Comparison of ENCODE assay signal across 8 cellular contexts in genomic region chr12:22624908-22625646, GRCh38. TPM values are rescaled to one million over a fixed set of nuclear protein-coding genes. Genes with fewer than 3 reads are reported as not detected.
DNase-seq lines count a peak whose midpoint lies in the region; ATAC-seq and TF ChIP-seq lines count a peak whose summit lies in the region.

Gene ETNK1 (plus strand): TSS chr12:22625171. CDS start chr12:22625431, 260 bp downstream.

- H3K9me2 ChIP-seq in PC-9 (ENCODE audit: insufficient read depth), result no peaks in the 10 kb centered on the region

- dilution Hi-C loops in IMR-90 (cut with HindIII; ENCODE audit: low sequenced_read_pairs, unreplicated experiment), result no loop called here

- no peaks in the 10 kb centered on the region for H3F3A ChIP-seq in PC-9 (ENCODE audit: insufficient read depth, low read depth)

- H3K4ac ChIP-seq in IMR-90 (ENCODE audit: low read depth, low read length), result peak within 1 kb of the TSS; percentile 88

- H2BK20ac ChIP-seq in IMR-90 (ENCODE audit: low read depth, low read length), result peak within 1 kb of the TSS; percentile 58; the same call in 1 of the 2 replicates

- CTCF ChIA-PET in IMR-90 (lab: Yijun Ruan, JAX) (interaction anchor here (0.8 to 1.2 kb wide), 3 partner anchors 10 to 127 kb away, joined by 3 to 4 read pairs (median 3); no protein-coding TSS in a partner anchor), PC-9 (lab: Charles Lee) (no interaction called here)

- H2AK5ac ChIP-seq in IMR-90 (ENCODE audit: low read depth, low read length), result peak within 1 kb of the TSS; percentile 35

- peak within 1 kb of the TSS; percentile 91 for H3K23ac ChIP-seq in IMR-90 (ENCODE audit: low read depth, low read length)

- in situ Hi-C loops in IMR-90 (cut with MboI; ENCODE audit: low sequenced_read_pairs), result no loop called here

- H4K8ac ChIP-seq in IMR-90 (ENCODE audit: low read depth in 2 of 2, low read length in 2 of 2), result peak within 1 kb of the TSS; percentile 93 to 100

- H2BK15ac ChIP-seq in IMR-90 (ENCODE audit: low read depth, low read length), result peak within 1 kb of the TSS; percentile 76; the same call in 2 of the 3 replicates

- peak within 1 kb of the TSS; percentile 97 for H3K14ac ChIP-seq in IMR-90 (replicated peaks; ENCODE audit: low read depth, low read length)

- WGBS in IMR-90 (ENCODE audit: extremely low coverage in 2 of 2, insufficient read length in 1 of 2), 2 experiments, result 0% methylated on average over 51 of the region's 67 CpGs; no CpG with 5 or more reads in 1 of the 2 experiments
- WGBS in esophagus muscularis mucosa, result 0% methylated on average over 4 of the region's 67 CpGs

- H3K4me1 ChIP-seq in IMR-90 (ENCODE audit: control insufficient read depth, insufficient read depth, low read length) (peaks cover 3% of the 10 kb centered on the region; the same call in 1 of the 2 replicates), PC-9 (replicated peaks; ENCODE audit: insufficient read depth) (peaks cover 38% of the 10 kb centered on the region), esophagus muscularis mucosa (peaks cover 27 to 45% (median 41%) of the 10 kb centered on the region in 4 donors)

- H3K27me3 ChIP-seq in IMR-90 (ENCODE audit: control insufficient read depth, insufficient read depth, low read length) (no peaks in the 10 kb centered on the region), PC-9 (ENCODE audit: insufficient read depth, low read depth) (no peaks in the 10 kb centered on the region), esophagus muscularis mucosa (no peaks in the 10 kb centered on the region)

- no peaks in the 10 kb centered on the region; the same call in 1 of the 2 replicates for H4K20me1 ChIP-seq in IMR-90 (ENCODE audit: insufficient read depth, low read length)
- peaks cover 10% of the 10 kb centered on the region for H4K20me1 ChIP-seq in PC-9 (ENCODE audit: insufficient read depth)

- H3K36me3 ChIP-seq in IMR-90 (ENCODE audit: control insufficient read depth, insufficient read depth, low read length) (no peaks in the 10 kb centered on the region), PC-9 (ENCODE audit: low read depth) (0 out of 2 replicates have a peak, but pooled peaks cover 4% of the 10 kb centered on the region), esophagus muscularis mucosa (no peaks in the 10 kb centered on the region)

- peak within 1 kb of the TSS; percentile 89 for H3K4me2 ChIP-seq in IMR-90 (ENCODE audit: low read depth, low read length)
- H3K4me2 ChIP-seq in PC-9, result peak within 1 kb of the TSS; percentile 94

- peak; percentile 98 for ATAC-seq in GM21528 (IDR thresholded peaks at IDR 0.05; ENCODE audit: low FRiP score, unreplicated experiment)
- ATAC-seq in IMR-90 (ENCODE audit: low read depth), result peak; percentile 99

- peak within 1 kb of the TSS; percentile 94 for H4K91ac ChIP-seq in IMR-90 (ENCODE audit: insufficient read depth, low read depth, low read length)

- H3K9ac ChIP-seq in IMR-90 (ENCODE audit: low read depth, low read length), result peak within 1 kb of the TSS; percentile 91

- TF ChIP-seq RAD21 in IMR-90 (IDR thresholded peaks at IDR 0.05; ENCODE audit: low read length), result no peak

- peak within 1 kb of the TSS; percentile 81 for H2BK5ac ChIP-seq in IMR-90 (ENCODE audit: low read depth, low read length, poor library complexity, severe bottlenecking)

- POLR2A ChIA-PET in IMR-90 (lab: Charles Lee; ENCODE audit: unreplicated experiment) (no interaction called here), PC-9 (lab: Charles Lee; ENCODE audit: unreplicated experiment) (interaction anchor here (0.6 to 0.7 kb wide), 3 partner anchors 15 to 149 kb away, joined by 3 to 4 read pairs (median 4); no protein-coding TSS in a partner anchor)

- H3K79me1 ChIP-seq in IMR-90 (ENCODE audit: low read depth in 1 of 2, low read length in 2 of 2), result peaks cover 3 to 17% of the 10 kb centered on the region in 2 experiments

- no peak for TF ChIP-seq CTCF in IMR-90 (conservative IDR thresholded peaks at IDR 0.05; ENCODE audit: low read depth, low read length)
- TF ChIP-seq CTCF in PC-9 (conservative IDR thresholded peaks at IDR 0.05), result no peak
- no peak for TF ChIP-seq CTCF in esophagus muscularis mucosa (IDR thresholded peaks at IDR 0.05)

- H3K9me1 ChIP-seq in IMR-90 (ENCODE audit: insufficient read depth, low read length), result peaks cover 8% of the 10 kb centered on the region; the same call in 1 of the 2 replicates

- DNase-seq in DMS114 treated with DMSO at 0.1 percent for 48 hours (lab: John Stamatoyannopoulos, UW; ENCODE audit: unreplicated experiment), result peak; percentile 79
- peak; percentile 91 for DNase-seq in IMR-90
- DNase-seq in PC-9, result peak; percentile 81 to 97
- DNase-seq in activated T-cell treated with anti-CD3 and anti-CD28 coated beads, Interleukin-2, amount 50 U/mL, for 48 hours, result peak; percentile 90 to 93
- DNase-seq in esophagus muscularis mucosa (ENCODE audit: extremely low spot score), result peak; percentile 97
- peak; percentile 93 for DNase-seq in myocyte (ENCODE audit: low read depth)
- peak; percentile 78 to 79 for DNase-seq in stimulated activated CD8-positive, alpha-beta memory T cell treated with anti-CD3 and anti-CD28 coated beads, Interleukin-7, amount 100 ng/mL, for 48 hours (ENCODE audit: extremely low read depth in 1 of 2, low read depth in 1 of 2)

- no peaks in the 10 kb centered on the region for H3K9me3 ChIP-seq in IMR-90 (ENCODE audit: control insufficient read depth, insufficient read depth, low read length)
- H3K9me3 ChIP-seq in PC-9 (ENCODE audit: insufficient read depth, low read depth), result no peaks in the 10 kb centered on the region
- H3K9me3 ChIP-seq in esophagus muscularis mucosa, result no peaks in the 10 kb centered on the region

- H3K18ac ChIP-seq in IMR-90 (ENCODE audit: low read depth, low read length), result peak within 1 kb of the TSS; percentile 83

- peak within 1 kb of the TSS; percentile 72 for H2BK120ac ChIP-seq in IMR-90 (ENCODE audit: low read depth, low read length)

- H2AFZ ChIP-seq in IMR-90 (replicated peaks; ENCODE audit: low read length, poor library complexity) (peak within 1 kb of the TSS; percentile 96), PC-9 (peak within 1 kb of the TSS; percentile 95)

- intact Hi-C loops in IMR-90 (cut with micrococcal nuclease), result loop anchor here (2.0 to 5.0 kb wide), 3 partner anchors 96 to 163 kb away; no protein-coding TSS in a partner anchor
- intact Hi-C loops in PC-9 (cut with micrococcal nuclease; ENCODE audit: unreplicated experiment), result loop anchor here (1.0 to 10.0 kb wide), 4 partner anchors 81 to 578 kb away; partner anchors contain the start of genes C2CD5 and CMAS
- intact Hi-C loops in esophagus muscularis mucosa (cut with DNase I), result loop anchor here (2.0 kb wide), 1 partner anchor 82 kb away; no protein-coding TSS in a partner anchor

- H3K4me3 ChIP-seq in IMR-90 (ENCODE audit: insufficient read depth, low read depth, low read length) (peak within 1 kb of the TSS; percentile 74), PC-9 (peak within 1 kb of the TSS; percentile 98), esophagus muscularis mucosa (peak within 1 kb of the TSS; percentile 90 to 97 (median 94))

- H3K56ac ChIP-seq in IMR-90 (ENCODE audit: extremely low read depth, insufficient read depth, low read length), result peak within 1 kb of the TSS; percentile 85

- H2AK9ac ChIP-seq in IMR-90 (replicated peaks; ENCODE audit: low read depth, low read length, poor library complexity), result peak within 1 kb of the TSS; percentile 98

- peak; percentile 95 for TF ChIP-seq POLR2A in IMR-90 (IDR thresholded peaks at IDR 0.05; ENCODE audit: low read depth, low read length)
- TF ChIP-seq POLR2A in esophagus muscularis mucosa (IDR thresholded peaks at IDR 0.05; ENCODE audit: low read depth), result peak; percentile 84

- H4K5ac ChIP-seq in IMR-90 (ENCODE audit: low read depth, low read length), result peak within 1 kb of the TSS; percentile 95

- H3K27ac ChIP-seq in IMR-90 (ENCODE audit: insufficient read depth, low read length) (peak within 1 kb of the TSS; percentile 90), PC-9 (peak within 1 kb of the TSS; percentile 85), esophagus muscularis mucosa (replicated peaks in 1 of 4) (peak within 1 kb of the TSS; percentile 97 to 99 (median 98))

- peaks cover 49% of the 10 kb centered on the region for H3K79me2 ChIP-seq in PC-9 (ENCODE audit: low read depth)

- peak; percentile 8 for TF ChIP-seq EP300 in esophagus muscularis mucosa (IDR thresholded peaks at IDR 0.05)

- BruUV-seq in IMR-90 (replicated peaks; lab: Mats Ljungman, UMichigan) (TSS peak; percentile 67), PC-9 (replicated peaks; lab: Mats Ljungman, UMichigan) (TSS peak; percentile 58)

TF ChIP-seq in IMR-90, 13 proteins besides CTCF, POLR2A, EP300 and RAD21 (continues in another document):
- TF ChIP-seq CEBPB (IDR thresholded peaks at IDR 0.05; ENCODE audit: low read depth, low read length), result peak; percentile 45
- TF ChIP-seq MXI1 (IDR thresholded peaks at IDR 0.05; ENCODE audit: borderline replicate concordance, low read depth, low read length), result peak; percentile 61; the same call in 1 of the 2 replicates
- peak; percentile 77; the same call in 1 of the 2 replicates for TF ChIP-seq MAZ (IDR thresholded peaks at IDR 0.05; ENCODE audit: borderline replicate concordance, low read depth, low read length)
- TF ChIP-seq RFX5 (IDR thresholded peaks at IDR 0.05; ENCODE audit: low read depth, low read length), result no peak
- TF ChIP-seq ELK1 (IDR thresholded peaks at IDR 0.05; ENCODE audit: borderline replicate concordance, low read depth, low read length), result no peak
- TF ChIP-seq SMC3 (IDR thresholded peaks at IDR 0.05; ENCODE audit: low read depth, low read length), result no peak
- no peak for TF ChIP-seq RCOR1 (IDR thresholded peaks at IDR 0.05; ENCODE audit: insufficient replicate concordance, low read length)
- no peak for TF ChIP-seq NFE2L2 (IDR thresholded peaks at IDR 0.05; ENCODE audit: low read depth, low read length)
- TF ChIP-seq MAFK (IDR thresholded peaks at IDR 0.05; ENCODE audit: low read depth, low read length), result no peak
- TF ChIP-seq CHD1 (IDR thresholded peaks at IDR 0.05; ENCODE audit: low read depth, low read length), result no peak
- TF ChIP-seq BHLHE40 (IDR thresholded peaks at IDR 0.05; ENCODE audit: low read depth, low read length), result peak; percentile 68

RNA-seq across cellular contexts. Expression of gene ETNK1, which starts in this region (rescaled TPM):
- 33.3 and 35.3 TPM in 2 replicates for total RNA-seq in IMR-90 (2012; rRNA removed)
- 8.2 and 12.8 TPM in 2 replicates for polyA plus RNA-seq in IMR-90 (2012; rRNA removed)
- 2.4 and 13.7 TPM in 2 replicates for polyA plus RNA-seq in IMR-90 (2012; cell fraction: cytosol; rRNA removed)
- polyA plus RNA-seq in IMR-90 (2012; cell fraction: nucleus; rRNA removed; ENCODE audit: low replicate concordance), result 21.7 and 25.1 TPM in 2 replicates
- total RNA-seq in PC-9 (2021), result 64.0 and 87.9 TPM in 2 replicates
- 10 to 100 TPM; 17.6 to 21.2 (median 19.4) TPM for total RNA-seq in esophagus muscularis mucosa
- total RNA-seq in myocyte, result 21.7 and 22.8 TPM in 2 replicates
- 12.9 TPM for polyA plus RNA-seq in myocyte (2012)

Comparison
In these comparisons a context has a peak if more than half of its experiments do, and no peak if none do; other contexts are left out.
1. Peak in every context shown above with its lines: DNase-seq, ATAC-seq, H3K4me3 ChIP-seq and H3K27ac ChIP-seq.